13 cellular contexts compared by ENCODE assay signal in the genomic region with DNA sequence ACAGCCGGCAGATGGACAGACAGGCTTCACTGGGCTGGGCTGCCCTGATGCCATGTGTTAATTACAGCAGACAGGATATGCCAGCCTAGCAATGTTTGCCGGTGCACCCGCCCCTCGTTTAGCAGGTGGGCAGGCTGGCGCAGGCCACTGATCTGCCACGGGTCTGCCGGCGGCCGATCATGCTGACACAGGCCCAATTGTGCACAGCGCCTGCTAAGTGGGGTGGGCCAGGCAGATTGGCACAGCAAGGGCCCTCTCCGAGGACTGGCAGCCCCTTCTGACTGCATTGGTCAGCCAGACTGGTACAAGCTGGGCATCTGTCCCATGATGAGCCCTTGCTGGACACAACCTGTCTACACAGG.
"Had no signal": no experiment of that assay in that cellular context is flagged by ENCODE, and none has a peak within 500 bp of the region (broad histone marks: within the 10 kb centered on the region; RNA-seq: fewer than 3 reads in every experiment).

No MANE protein-coding gene starts in this region.

- H3K27me3 ChIP-seq: neural progenitor cell, ovary, testis had no signal

- H3K9me3 ChIP-seq: adrenal gland, ovary, testis, upper lobe of right lung had no signal

- DNase-seq: activated CD4-positive, alpha-beta T cell treated with anti-CD3 and anti-CD28 coated beads for 4 hours; activated CD8-positive, alpha-beta T cell treated with anti-CD3 and anti-CD28 coated beads for 36 hours; activated effector memory CD4-positive, alpha-beta T cell treated with Interleukin-2 at 50 U/mL for 16 hours; activated T-cell treated with anti-CD3 and anti-CD28 coated beads, Interleukin-2, amount 50 U/mL, for 4 hours; adrenal gland; naive B cell; ovary; stimulated activated CD4-positive, alpha-beta T cell treated with anti-CD3 and anti-CD28 coated beads, Interleukin-1b, Interleukin-23, amount 100 ng/mL, for 48 hours; stimulated activated naive CD8-positive, alpha-beta T cell treated with anti-CD3 and anti-CD28 coated beads, Interleukin-15, amount 100 ng/mL, for 72 hours; testis; upper lobe of right lung had no signal

- H3K27ac ChIP-seq: adrenal gland, neural progenitor cell, ovary, testis, upper lobe of right lung had no signal

- H2AFZ ChIP-seq: neural progenitor cell had no signal

- H3K4me2 ChIP-seq: neural progenitor cell had no signal

- H3K4me3 ChIP-seq: adrenal gland, lung, neural progenitor cell, ovary, testis, upper lobe of right lung had no signal

- H3K9ac ChIP-seq: neural progenitor cell had no signal

- H3K36me3 ChIP-seq: adrenal gland, neural progenitor cell, ovary, upper lobe of right lung had no signal

- H3K4me1 ChIP-seq: adrenal gland, testis, upper lobe of right lung had no signal
